In the genomic region with DNA sequence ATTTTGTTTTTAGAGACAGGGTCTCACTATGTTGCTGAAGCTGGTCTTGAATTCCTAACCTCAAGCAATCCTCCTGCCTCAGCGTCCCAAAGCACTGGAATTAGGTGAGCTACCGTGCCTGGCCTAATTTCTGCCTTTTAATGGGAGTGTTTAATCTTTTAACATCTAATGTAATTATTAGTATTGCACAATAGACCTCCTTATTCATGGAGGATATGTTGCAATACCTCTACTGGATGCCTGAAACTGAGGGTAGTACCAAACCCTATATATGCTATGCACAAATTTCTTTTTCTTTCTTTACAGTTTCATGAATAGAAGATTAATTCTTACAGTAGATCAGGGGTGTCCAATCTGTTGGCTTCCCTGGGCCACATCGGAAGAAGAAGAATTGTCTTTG, we compare ENCODE assay signal across 25 cellular contexts. TPM values are rescaled to one million over a fixed set of nuclear protein-coding genes. Genes with fewer than 3 reads are reported as not detected.
DNase-seq lines count a peak whose midpoint lies in the region; ATAC-seq, FAIRE-seq and TF ChIP-seq lines count a peak whose summit lies in the region.
"Had no signal": no experiment of that assay in that cellular context is flagged by ENCODE, and none has a peak within 500 bp of the region (broad histone marks: within the 10 kb centered on the region; RNA-seq: fewer than 3 reads in every experiment).

No MANE protein-coding gene starts in this region.

- TF ChIP-seq EP300 in H1 (IDR thresholded peaks at IDR 0.05; ENCODE audit: borderline replicate concordance in 1 of 2, low read depth in 2 of 2, low read length in 2 of 2): no peak

- POLR2A ChIA-PET in H1 (lab: Charles Lee; ENCODE audit: partially characterized antibody): interaction anchor here (0.6 kb wide), 1 partner anchor 183 kb away, joined by 4 read pairs; no protein-coding TSS in a partner anchor

- no peak overlapping the region for H2BK12ac ChIP-seq in H1 (ENCODE audit: low read depth, low read length)

- no peaks in the 10 kb centered on the region for H3K79me2 ChIP-seq in H1 (ENCODE audit: control insufficient read depth in 1 of 2, insufficient read depth in 2 of 2, low read length in 2 of 2)

- H4K20me1 ChIP-seq in H1 (replicated peaks in 1 of 2; ENCODE audit: control insufficient read depth in 1 of 2, insufficient read depth in 2 of 2, low read length in 2 of 2): no peaks in the 10 kb centered on the region

- H3K27me3 ChIP-seq in H1 (replicated peaks in 1 of 4; ENCODE audit: control insufficient read depth in 3 of 4, extremely low read depth in 1 of 4, insufficient read depth in 3 of 4, low read length in 3 of 4) (no peaks in the 10 kb centered on the region), left lung (no peaks in the 10 kb centered on the region)
- H3K27me3 ChIP-seq: dorsolateral prefrontal cortex, heart right ventricle, neural progenitor cell had no signal

- H2AFZ ChIP-seq in H1 (ENCODE audit: low read length): no peak overlapping the region
- H2AFZ ChIP-seq: neural progenitor cell had no signal

- intact Hi-C loops in left lung (cut with DNase I): no loop called here

- no peak overlapping the region for H3K4me2 ChIP-seq in H1 (ENCODE audit: insufficient read depth in 1 of 2, low read depth in 2 of 2, low read length in 2 of 2)
- H3K4me2 ChIP-seq: neural progenitor cell had no signal

- FAIRE-seq in H1 (lab: Jason Lieb, UNC): no peak
- FAIRE-seq: D721Med had no signal

- H3K56ac ChIP-seq in H1 (replicated peaks; ENCODE audit: insufficient read length, low read depth, low read length): no peak overlapping the region

- H4K8ac ChIP-seq in H1 (ENCODE audit: extremely low read depth, insufficient read depth, low read length): no peak overlapping the region; the same call in 1 of the 2 replicates

- H3K9me3 ChIP-seq in H1 (ENCODE audit: insufficient read depth in 2 of 2, low read depth in 1 of 2, low read length in 1 of 2): no peaks in the 10 kb centered on the region
- H3K9me3 ChIP-seq in left lung: no peaks in the 10 kb centered on the region
- H3K9me3 ChIP-seq: heart right ventricle had no signal

- peak; percentile 9 for DNase-seq in ELR (ENCODE audit: low read depth)
- peak; percentile 12 for DNase-seq in NCI-H226
- no peak for DNase-seq in H1 (ENCODE audit: low read depth in 1 of 2, low spot score in 2 of 2)
- no peak for DNase-seq in left lung
- no peak for DNase-seq in NCI-H526 (lab: John Stamatoyannopoulos, UW)
- no peak for DNase-seq in EL
- no peak for DNase-seq in GM13977 (ENCODE audit: low spot score)
- DNase-seq: activated CD8-positive, alpha-beta T cell treated with anti-CD3 and anti-CD28 coated beads for 36 hours; CD4-positive, CD25-positive, alpha-beta regulatory T cell; cerebellar nuclear complex; dorsolateral prefrontal cortex; heart right ventricle; mesendoderm; NCI-H1105; NCI-H2081; NCI-H345; NCI-H748 treated with DMSO at 0.1 percent for 48 hours; right cardiac atrium; stimulated activated CD4-positive, alpha-beta T cell treated with anti-CD3 and anti-CD28 coated beads, Interleukin-4, amount 100 ng/mL, for 24 hours; substantia nigra had no signal

- no peak overlapping the region for H2BK120ac ChIP-seq in H1 (replicated peaks; ENCODE audit: low read depth, low read length)

- no peak overlapping the region for H2BK15ac ChIP-seq in H1 (ENCODE audit: low read length)

- H4K91ac ChIP-seq in H1 (replicated peaks; ENCODE audit: insufficient read length, low read length): no peak overlapping the region

- no peak overlapping the region for H3K4ac ChIP-seq in H1 (replicated peaks; ENCODE audit: insufficient read length, low read depth, low read length)

- H3K9ac ChIP-seq in H1 (replicated peaks in 1 of 4; ENCODE audit: extremely low read depth in 1 of 4, low read depth in 3 of 4, low read length in 3 of 4): no peak overlapping the region
- H3K9ac ChIP-seq: neural progenitor cell had no signal

- H3K23me2 ChIP-seq in H1 (ENCODE audit: low read depth, low read length): no peaks in the 10 kb centered on the region

- no peak for TF ChIP-seq CTCF in H1 (IDR thresholded peaks at IDR 0.05; ENCODE audit: control extremely low read depth in 1 of 3, insufficient read depth in 1 of 3, low read depth in 1 of 3, low read length in 3 of 3)
- TF ChIP-seq CTCF in left lung (IDR thresholded peaks at IDR 0.05): no peak
- TF ChIP-seq CTCF in GM13977 (IDR thresholded peaks at IDR 0.05; ENCODE audit: extremely low read depth, insufficient read depth, missing control alignments): no peak

- no peak for TF ChIP-seq POLR2A in H1 (IDR thresholded peaks at IDR 0.05; ENCODE audit: control extremely low read depth in 1 of 2, low read depth in 2 of 2, low read length in 2 of 2)

- CTCF ChIA-PET in H1 (lab: Charles Lee; ENCODE audit: partially characterized antibody): interaction anchor here (0.7 to 1.3 kb wide), 4 partner anchors 8 to 515 kb away, joined by 3 to 8 read pairs (median 4); no protein-coding TSS in a partner anchor

- H3K4me1 ChIP-seq in H1 (replicated peaks in 1 of 4; ENCODE audit: control insufficient read depth in 3 of 4, insufficient read depth in 4 of 4, low read length in 3 of 4) (peaks cover 0 to 3% (median 1%) of the 10 kb centered on the region in 4 experiments; a peak in 1 of 7 replicates), left lung (no peaks in the 10 kb centered on the region)

- no peak for TF ChIP-seq RAD21 in H1 (IDR thresholded peaks at IDR 0.05 in 1 of 2, conservative IDR thresholded peaks at IDR 0.05 in 1 of 2; ENCODE audit: low read depth in 2 of 2, low read length in 2 of 2)

- no peak overlapping the region for H3K14ac ChIP-seq in H1 (ENCODE audit: insufficient read length)

- no peak overlapping the region for H3K4me3 ChIP-seq in H1 (ENCODE audit: extremely low read depth in 1 of 4, insufficient read depth in 2 of 4, low read depth in 3 of 4, low read length in 4 of 4)
- H3K4me3 ChIP-seq in left lung: no peak overlapping the region
- H3K4me3 ChIP-seq: dorsolateral prefrontal cortex, heart right ventricle, neural progenitor cell had no signal

- ATAC-seq in left lung: peak; percentile 70
- ATAC-seq: activated CD8-positive, alpha-beta T cell treated with anti-CD3 and anti-CD28 coated beads for 36 hours; heart right ventricle; stimulated activated effector memory CD8-positive, alpha-beta T cell treated with anti-CD3 and anti-CD28 coated beads, Interleukin-12 subunit alpha, Interleukin-12 subunit beta, amount 100 ng/mL, for 72 hours had no signal

- WGBS in H1 (ENCODE audit: extremely low coverage in 1 of 2, insufficient coverage in 1 of 2, insufficient read length in 1 of 2, insufficient replicate concordance in 2 of 2, low coverage in 1 of 2, low lambda C conversion rate in 2 of 2, missing lambda C conversion rate in 1 of 2), 2 experiments: 60% methylated on average over 3 of the region's 3 CpGs; no CpG with 5 or more reads in 1 of the 2 experiments

- no peak overlapping the region for H4K5ac ChIP-seq in H1 (ENCODE audit: insufficient read length, low read depth, low read length)

- H3K36me3 ChIP-seq in H1 (ENCODE audit: control insufficient read depth in 2 of 4, insufficient read depth in 4 of 4, low read length in 3 of 4) (no peaks in the 10 kb centered on the region), left lung (no peaks in the 10 kb centered on the region)
- H3K36me3 ChIP-seq: heart right ventricle, neural progenitor cell had no signal

- in situ Hi-C loops in GM13977 (cut with MboI; ENCODE audit: low pct_unique_long_range_greater_than_20kb, low sequenced_read_pairs, unreplicated experiment): no loop called here

- H3K27ac ChIP-seq in H1 (ENCODE audit: low read depth, low read length): no peak overlapping the region
- H3K27ac ChIP-seq in left lung: no peak overlapping the region
- H3K27ac ChIP-seq: dorsolateral prefrontal cortex, heart right ventricle, neural progenitor cell had no signal

- no peaks in the 10 kb centered on the region for H3K79me1 ChIP-seq in H1 (ENCODE audit: low read depth, low read length)

- no peak overlapping the region for H2BK5ac ChIP-seq in H1 (ENCODE audit: low read depth, low read length)

- H2BK20ac ChIP-seq in H1 (ENCODE audit: low read length): no peak overlapping the region

- no peak overlapping the region for H2AK5ac ChIP-seq in H1 (ENCODE audit: low read depth, low read length)

- H3K18ac ChIP-seq in H1 (ENCODE audit: extremely low read depth, low read length): no peak overlapping the region

- no peak overlapping the region for H3K23ac ChIP-seq in H1 (ENCODE audit: insufficient read length)

TF ChIP-seq in H1, 55 proteins besides CTCF, POLR2A, EP300 and RAD21:
- TF ChIP-seq GABPA (IDR thresholded peaks at IDR 0.05; ENCODE audit: borderline replicate concordance, insufficient read depth, low read length) (no peak), CEBPB (IDR thresholded peaks at IDR 0.05; ENCODE audit: low read depth, low read length) (peak; percentile 77)

RNA-seq across cellular contexts. Expression of gene MYRFL, which starts 47.8 kb away (rescaled TPM):
- total RNA-seq in H1 (2021; fragmentation: NEBNext Ultra II Directional; extraction: Animal tissue kit (Norgen Biotek cat#: 25700)): 1.4 and 2.0 TPM in 2 replicates
- 0.72 and 1.1 TPM in 2 replicates for polyA plus RNA-seq in H1 (2011; rRNA removed)
- 1.1 TPM for polyA plus RNA-seq in H1 (2011; cell fraction: cytosol; rRNA removed)
- 0.58 TPM for polyA plus RNA-seq in H1 (2011; cell fraction: nucleus; rRNA removed)
- polyA plus RNA-seq in H1 (2012, experiment 1 of 2): 0.90 to 1.9 TPM (median 1.0 TPM) in 4 replicates
- 0.29 TPM for polyA plus RNA-seq in H1 (2012, experiment 2 of 2)
- polyA plus RNA-seq in H1 (2013, experiment 1 of 2): 2.2 TPM
- 1.9 TPM for polyA plus RNA-seq in H1 (2013, experiment 2 of 2)
- polyA minus RNA-seq in H1 (2011; rRNA and poly(A)+ RNA removed): 1.4 and 1.6 TPM in 2 replicates
- 0.37 TPM for polyA minus RNA-seq in H1 (2011; cell fraction: cytosol; rRNA and poly(A)+ RNA removed)
- polyA minus RNA-seq in H1 (2011; cell fraction: nucleus; rRNA and poly(A)+ RNA removed): 1.5 TPM
- under 1 TPM; 0.17 to 0.58 TPM for total RNA-seq in left lung
- total RNA-seq: activated CD8-positive, alpha-beta T cell treated with anti-CD3 and anti-CD28 coated beads for 36 hours; activated T-helper 2 cell treated with anti-CD3 and anti-CD28 coated beads, Interferon-gamma antibody, Interleukin-2, Interleukin-4, amounts not matched to agents 10 μg/mL and 5 μg/mL and 100 μg/mL, durations not matched to agents 14 hours and 24 hours and 36 hours; CD4-positive, CD25-positive, alpha-beta regulatory T cell; T-helper 2 cell treated with Interferon-gamma antibody and Interleukin-4, amounts not matched to agents 100 ng/mL and 5 ng/mL, for 36 hours had no signal
- polyA plus RNA-seq: CD4-positive, CD25-positive, alpha-beta regulatory T cell had no signal

Comparison
In these comparisons a context has a peak if more than half of its experiments do, and no peak if none do; other contexts are left out.
1. DNase-seq: peak in ELR (single experiment) and NCI-H226 (single experiment); none in H1 (0 of 2), left lung (0 of 2), NCI-H526 (0 of 2), EL (single experiment) and GM13977 (single experiment).